In the genomic region with DNA sequence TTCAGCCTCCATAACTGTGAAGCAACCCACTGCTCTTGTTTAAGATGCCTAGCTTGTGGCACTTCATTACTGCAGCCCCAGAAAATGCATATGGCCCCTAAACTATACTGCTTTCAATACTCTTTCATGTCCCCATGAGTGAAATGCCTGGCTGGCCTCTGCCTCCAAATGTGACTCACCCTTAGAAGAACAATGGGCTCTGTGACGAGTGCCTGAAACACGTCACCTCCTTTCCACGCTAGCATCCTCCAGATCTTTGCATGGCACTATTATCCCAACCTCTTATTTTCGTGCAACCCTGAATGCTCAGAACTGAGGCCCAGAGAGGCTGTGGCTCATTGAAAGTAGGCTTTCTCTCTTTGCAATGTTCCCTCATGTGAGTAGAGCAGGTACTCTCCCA, we compare ENCODE assay signal across 17 cellular contexts.
DNase-seq lines count a peak whose midpoint lies in the region; ATAC-seq and TF ChIP-seq lines count a peak whose summit lies in the region.
"Had no signal": no experiment of that assay in that cellular context is flagged by ENCODE, and none has a peak within 500 bp of the region (broad histone marks: within the 10 kb centered on the region; RNA-seq: fewer than 3 reads in every experiment).

No MANE protein-coding gene starts in this region.

- no peak for TF ChIP-seq RAD21 in HCT116 (IDR thresholded peaks at IDR 0.05; ENCODE audit: low read depth)

- H3K27ac ChIP-seq in HCT116 (ENCODE audit: low read depth, low read length) (no peak overlapping the region), suprapubic skin (no peak overlapping the region)
- H3K27ac ChIP-seq: PC-9, sigmoid colon had no signal

- H4K20me1 ChIP-seq in HCT116 (ENCODE audit: insufficient read depth), result no peaks in the 10 kb centered on the region

- CTCF ChIA-PET in HCT116 (lab: Charles Lee), result no interaction called here

- POLR2A ChIA-PET in HCT116 (lab: Charles Lee), result no interaction called here

- H3K9me3 ChIP-seq in HCT116 (ENCODE audit: control insufficient read depth in 1 of 2, insufficient read depth in 1 of 2, low read depth in 1 of 2, low read length in 2 of 2), result no peaks in the 10 kb centered on the region
- H3K9me3 ChIP-seq in suprapubic skin, result no peaks in the 10 kb centered on the region
- H3K9me3 ChIP-seq: Caco-2, sigmoid colon had no signal

- no peaks in the 10 kb centered on the region for H3K36me3 Mint-ChIP-seq in activated T-helper 17 cell treated with anti-CD3 and anti-CD28 coated beads, Interleukin-2, amount 50 U/mL, for 72 hours (ENCODE audit: low read depth)
- H3K36me3 Mint-ChIP-seq: brain had no signal

- H3K4me1 ChIP-seq in HCT116 (ENCODE audit: control insufficient read depth in 1 of 2, insufficient read depth in 2 of 2, low read length in 2 of 2) (peaks cover 0 to 10% of the 10 kb centered on the region in 2 experiments; a peak in 2 of 4 replicates), suprapubic skin (no peaks in the 10 kb centered on the region)
- H3K4me1 ChIP-seq: Caco-2 had no signal

- no peak overlapping the region for H3K27ac Mint-ChIP-seq in activated T-helper 17 cell treated with anti-CD3 and anti-CD28 coated beads, Interleukin-2, amount 50 U/mL, for 72 hours
- H3K27ac Mint-ChIP-seq: brain had no signal

- H3K9ac ChIP-seq in HCT116 (ENCODE audit: low read length), result no peak overlapping the region

- no peaks in the 10 kb centered on the region for H3K27me3 Mint-ChIP-seq in activated T-helper 17 cell treated with anti-CD3 and anti-CD28 coated beads, Interleukin-2, amount 50 U/mL, for 72 hours

- H3K9me3 Mint-ChIP-seq in activated T-helper 17 cell treated with anti-CD3 and anti-CD28 coated beads, Interleukin-2, amount 50 U/mL, for 72 hours, result peaks cover 10% of the 10 kb centered on the region

- no peaks in the 10 kb centered on the region for H3K79me2 ChIP-seq in HCT116 (ENCODE audit: insufficient read depth, low read length)

- peaks cover 3% of the 10 kb centered on the region for H3K27me3 ChIP-seq in HCT116 (ENCODE audit: insufficient read depth, low read length)
- H3K27me3 ChIP-seq in suprapubic skin, result no peaks in the 10 kb centered on the region
- H3K27me3 ChIP-seq: sigmoid colon had no signal

- no peaks in the 10 kb centered on the region for H3K9me2 ChIP-seq in HCT116 (ENCODE audit: insufficient read depth)

- no peak overlapping the region for H3K4me3 Mint-ChIP-seq in activated T-helper 17 cell treated with anti-CD3 and anti-CD28 coated beads, Interleukin-2, amount 50 U/mL, for 72 hours
- H3K4me3 Mint-ChIP-seq: brain had no signal

- TF ChIP-seq POLR2A in HCT116 (IDR thresholded peaks at IDR 0.05; ENCODE audit: borderline replicate concordance, extremely low read depth, insufficient read depth, insufficient read length) (no peak), suprapubic skin (IDR thresholded peaks at IDR 0.05) (no peak)

- TF ChIP-seq EP300 in suprapubic skin (IDR thresholded peaks at IDR 0.05), result no peak

- BruUV-seq in HCT116 (replicated peaks; lab: Mats Ljungman, UMichigan), result no TSS peak

- H2AFZ ChIP-seq in HCT116 (ENCODE audit: low read depth, low read length, poor library complexity, severe bottlenecking), result no peak overlapping the region
- H2AFZ ChIP-seq: PC-9 had no signal

- DNase-seq in HCT116 (ENCODE audit: low read depth, low spot score) (peak; percentile 31), SW480 (ENCODE audit: low spot score) (peak; percentile 44), fibroblast of pulmonary artery (ENCODE audit: low read depth) (peak; percentile 69), pons (ENCODE audit: low spot score) (peak; percentile 71), suprapubic skin (ENCODE audit: low spot score in 2 of 2) (no peak), cerebellar nuclear complex (lab: John Stamatoyannopoulos, UW) (no peak)
- DNase-seq: activated CD4-positive, alpha-beta T cell treated with anti-CD3 and anti-CD28 coated beads, Interleukin-2, amount 50 U/mL, for 1 hour; activated naive CD4-positive, alpha-beta T cell treated with Interleukin-2 at 50 U/mL for 16 hours; Caco-2; PC-9; sigmoid colon had no signal

- ATAC-seq in HCT116 (peak; percentile 81), GM19463 (IDR thresholded peaks at IDR 0.05; ENCODE audit: unreplicated experiment) (no peak)
- no peak for ATAC-seq in activated T-helper 17 cell treated with anti-CD3 and anti-CD28 coated beads, Interleukin-2, amount 50 U/mL, for 72 hours (replicated peaks)
- ATAC-seq: GM12878, left lobe of liver, SK-N-SH treated with all-trans-retinoic acid at 6 μM for 48 hours had no signal

- H3K4me3 ChIP-seq in HCT116 (replicated peaks in 1 of 2; ENCODE audit: low read depth in 1 of 2, low read length in 2 of 2) (no peak overlapping the region), fibroblast of pulmonary artery (replicated peaks; ENCODE audit: low read depth, low read length) (no peak overlapping the region), suprapubic skin (no peak overlapping the region)
- H3K4me3 ChIP-seq: GM12878, PC-9, sigmoid colon had no signal

- intact Hi-C loops in HCT116 (cut with micrococcal nuclease), result no loop called here

- WGBS in suprapubic skin, result 72% methylated on average over 4 of the region's 4 CpGs

- TF ChIP-seq CTCF in HCT116 (IDR thresholded peaks at IDR 0.05 in 2 of 3, conservative IDR thresholded peaks at IDR 0.05 in 1 of 3; ENCODE audit: borderline replicate concordance in 1 of 3, insufficient read depth in 1 of 3, low read depth in 2 of 3, low read length in 2 of 3), result no peak
- no peak for TF ChIP-seq CTCF in fibroblast of pulmonary artery (IDR thresholded peaks at IDR 0.05; ENCODE audit: low read length, missing control alignments)
- no peak for TF ChIP-seq CTCF in suprapubic skin (IDR thresholded peaks at IDR 0.05)

- H3K36me3 ChIP-seq in HCT116 (ENCODE audit: control insufficient read depth in 1 of 2, insufficient read depth in 2 of 2, low read length in 2 of 2) (no peaks in the 10 kb centered on the region), suprapubic skin (no peaks in the 10 kb centered on the region)
- H3K36me3 ChIP-seq: sigmoid colon had no signal

- H3K4me2 ChIP-seq in HCT116 (ENCODE audit: low read length), result peak overlapping the region; percentile 36
- H3K4me2 ChIP-seq: PC-9 had no signal

- RAD21 ChIA-PET in HCT116 (lab: Charles Lee; ENCODE audit: low non-redundant PET in 1 of 2, low total read pairs in 2 of 2, uncharacterized antibody in 2 of 2, unreplicated experiment in 2 of 2), result no interaction called here

- no peaks in the 10 kb centered on the region for H3K4me1 Mint-ChIP-seq in activated T-helper 17 cell treated with anti-CD3 and anti-CD28 coated beads, Interleukin-2, amount 50 U/mL, for 72 hours

TF ChIP-seq in HCT116, 20 proteins besides CTCF, POLR2A, EP300 and RAD21:
- TF ChIP-seq ZFX (IDR thresholded peaks at IDR 0.05), result no peak
- no peak for TF ChIP-seq CEBPB (IDR thresholded peaks at IDR 0.05; ENCODE audit: low read depth)

Comparison
In these comparisons a context has a peak if more than half of its experiments do, and no peak if none do; other contexts are left out.
1. DNase-seq: peak in HCT116 (single experiment), SW480 (single experiment), fibroblast of pulmonary artery (single experiment) and pons (single experiment); none in suprapubic skin (0 of 2) and cerebellar nuclear complex (0 of 2).